Comparison of ENCODE assay signal across 16 cellular contexts in the genomic region with DNA sequence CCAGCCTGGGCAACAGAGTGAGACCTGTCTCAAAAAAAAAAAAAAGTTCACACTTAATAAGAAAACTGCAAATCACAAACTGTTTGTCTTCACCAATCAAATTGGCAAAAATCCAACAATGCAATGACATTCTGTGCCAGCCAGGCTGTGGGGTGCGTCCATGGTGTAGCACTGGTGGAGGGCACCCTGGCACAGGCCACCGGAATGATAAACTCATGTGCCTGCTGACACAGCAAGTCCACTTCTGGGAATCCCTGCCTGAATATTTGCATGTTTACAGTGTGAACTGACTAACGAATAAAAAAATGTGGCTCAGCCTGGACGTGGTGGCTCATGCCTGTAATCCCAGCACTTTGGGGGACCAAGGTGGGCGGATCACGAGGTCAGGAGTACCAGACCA. TPM values are rescaled to one million over a fixed set of nuclear protein-coding genes. Genes with fewer than 3 reads are reported as not detected.
DNase-seq lines count a peak whose midpoint lies in the region; ATAC-seq, FAIRE-seq and TF ChIP-seq lines count a peak whose summit lies in the region.
"Had no signal": no experiment of that assay in that cellular context is flagged by ENCODE, and none has a peak within 500 bp of the region (broad histone marks: within the 10 kb centered on the region; RNA-seq: fewer than 3 reads in every experiment).

No MANE protein-coding gene starts in this region.

- no peak for FAIRE-seq in small intestine (lab: Jason Lieb, UNC)
- FAIRE-seq: GM12891 had no signal

- H3K9me3 ChIP-seq in SJSA1 (replicated peaks) = no peaks in the 10 kb centered on the region
- H3K9me3 ChIP-seq in gastroesophageal sphincter = no peaks in the 10 kb centered on the region
- no peaks in the 10 kb centered on the region for H3K9me3 ChIP-seq in small intestine (ENCODE audit: control insufficient read depth, low read depth)
- H3K9me3 ChIP-seq: esophagus muscularis mucosa had no signal

- H3K27ac ChIP-seq in SJSA1 = no peak overlapping the region
- no peak overlapping the region for H3K27ac ChIP-seq in gastroesophageal sphincter
- no peak overlapping the region for H3K27ac ChIP-seq in small intestine (ENCODE audit: low read depth in 1 of 2, low read length in 1 of 2)
- H3K27ac ChIP-seq: esophagus muscularis mucosa had no signal

- ATAC-seq in gastroesophageal sphincter (peak; percentile 52), GM19467 (IDR thresholded peaks at IDR 0.05; ENCODE audit: unreplicated experiment) (no peak), GM21423 (IDR thresholded peaks at IDR 0.05; ENCODE audit: unreplicated experiment) (no peak)
- ATAC-seq: stimulated activated naive CD8-positive, alpha-beta T cell treated with anti-CD3 and anti-CD28 coated beads, Interleukin-15, amount 100 ng/mL, for 72 hours had no signal

- WGBS in gastroesophageal sphincter (ENCODE audit: low coverage in 1 of 2), 2 donors = 31% methylated on average over 6 of the region's 6 CpGs; no CpG with 5 or more reads in 1 of the 2 donors
- WGBS in small intestine, 3 donors = 21 to 43% (median 25%) methylated on average over 6 of the region's 6 CpGs

- H3K4me1 ChIP-seq in SJSA1 (replicated peaks) (peaks cover 30% of the 10 kb centered on the region), gastroesophageal sphincter (peaks cover 0 to 8% (median 0%) of the 10 kb centered on the region in 3 donors), small intestine (ENCODE audit: control insufficient read depth in 2 of 2, insufficient read depth in 1 of 2, low read depth in 1 of 2, low read length in 1 of 2) (no peaks in the 10 kb centered on the region)

- no peaks in the 10 kb centered on the region for H3K36me3 Mint-ChIP-seq in activated T-cell treated with anti-CD3 and anti-CD28 coated beads, Interleukin-2, amount 50 U/mL, for 24 hours (ENCODE audit: low read depth)

- H3K9me3 Mint-ChIP-seq in activated T-cell treated with anti-CD3 and anti-CD28 coated beads, Interleukin-2, amount 50 U/mL, for 24 hours = no peaks in the 10 kb centered on the region
- H3K9me3 Mint-ChIP-seq: stimulated activated naive CD8-positive, alpha-beta T cell treated with anti-CD3 and anti-CD28 coated beads, Interleukin-15, amount 100 ng/mL, for 72 hours had no signal

- no peak overlapping the region for H3K27ac Mint-ChIP-seq in activated T-cell treated with anti-CD3 and anti-CD28 coated beads, Interleukin-2, amount 50 U/mL, for 24 hours
- H3K27ac Mint-ChIP-seq: stimulated activated naive CD8-positive, alpha-beta T cell treated with anti-CD3 and anti-CD28 coated beads, Interleukin-15, amount 100 ng/mL, for 72 hours had no signal

- H3K27me3 Mint-ChIP-seq in activated T-cell treated with anti-CD3 and anti-CD28 coated beads, Interleukin-2, amount 50 U/mL, for 24 hours = peaks cover 34% of the 10 kb centered on the region

- no peaks in the 10 kb centered on the region for H3K27me3 ChIP-seq in SJSA1 (replicated peaks)
- H3K27me3 ChIP-seq in gastroesophageal sphincter = peaks cover 29% of the 10 kb centered on the region
- no peaks in the 10 kb centered on the region for H3K27me3 ChIP-seq in small intestine (ENCODE audit: control insufficient read depth in 2 of 2, insufficient read depth in 2 of 2, low read length in 2 of 2)

- no peak for TF ChIP-seq EP300 in gastroesophageal sphincter (IDR thresholded peaks at IDR 0.05)

- H3K36me3 ChIP-seq in SJSA1 = no peaks in the 10 kb centered on the region
- H3K36me3 ChIP-seq in gastroesophageal sphincter = no peaks in the 10 kb centered on the region
- H3K36me3 ChIP-seq in small intestine (ENCODE audit: control insufficient read depth in 2 of 2, insufficient read depth in 2 of 2, low read length in 2 of 2) = no peaks in the 10 kb centered on the region
- H3K36me3 ChIP-seq: esophagus muscularis mucosa had no signal

- H3K4me1 Mint-ChIP-seq in activated T-cell treated with anti-CD3 and anti-CD28 coated beads, Interleukin-2, amount 50 U/mL, for 24 hours (ENCODE audit: low read depth) = peaks cover 4% of the 10 kb centered on the region

- DNase-seq in HCEC 1CT = peak; percentile 80
- peak; percentile 60 to 75 for DNase-seq in SJSA1 (ENCODE audit: low read depth in 1 of 2, low spot score in 2 of 2)
- peak; percentile 79 for DNase-seq in small intestine
- no peak for DNase-seq in activated T-cell treated with anti-CD3 and anti-CD28 coated beads, Interleukin-2, amount 50 U/mL, for 24 hours
- DNase-seq: activated CD4-positive, CD25-positive, alpha-beta regulatory T cell; DMS 273 treated with DMSO at 0.1 percent for 48 hours; MM.1S; nucleus accumbens; SIG-M5; stimulated activated CD4-positive, alpha-beta T cell treated with anti-CD3 and anti-CD28 coated beads, Interleukin-4, amount 100 ng/mL, for 4 hours; stimulated activated naive CD8-positive, alpha-beta T cell treated with anti-CD3 and anti-CD28 coated beads, Interleukin-15, amount 100 ng/mL, for 72 hours had no signal

- H3K4me3 Mint-ChIP-seq in activated T-cell treated with anti-CD3 and anti-CD28 coated beads, Interleukin-2, amount 50 U/mL, for 24 hours = no peak overlapping the region
- H3K4me3 Mint-ChIP-seq: stimulated activated naive CD8-positive, alpha-beta T cell treated with anti-CD3 and anti-CD28 coated beads, Interleukin-15, amount 100 ng/mL, for 72 hours had no signal

- TF ChIP-seq CTCF in gastroesophageal sphincter (IDR thresholded peaks at IDR 0.05) = no peak

- no peak overlapping the region for H3K4me3 ChIP-seq in SJSA1
- no peak overlapping the region for H3K4me3 ChIP-seq in gastroesophageal sphincter
- no peak overlapping the region for H3K4me3 ChIP-seq in small intestine (ENCODE audit: low read depth in 1 of 2, low read length in 2 of 2)
- H3K4me3 ChIP-seq: esophagus muscularis mucosa had no signal

- no peak for TF ChIP-seq POLR2A in gastroesophageal sphincter (IDR thresholded peaks at IDR 0.05)

RNA-seq across cellular contexts. Expression of gene LRRC25, which starts 1.6 kb away (rescaled TPM):
- not detected in 2 replicates for total RNA-seq in SJSA1 (2014; rRNA removed; shearing (Covaris generic))
- 10 to 100 TPM in 1 of 4 donors, 1 to 10 TPM in 3; 1.9 to 19.0 (median 4.8) TPM for total RNA-seq in gastroesophageal sphincter
- polyA plus RNA-seq in small intestine = 1 to 10 TPM in 2 of 3 donors, under 1 TPM in 1; 0.89 to 5.1 (median 3.2) TPM

RNA-seq across cellular contexts. Expression of gene GDF15, which starts 13.1 kb away (rescaled TPM):
- total RNA-seq in SJSA1 (2014; rRNA removed; shearing (Covaris generic)) = 12.4 and 21.9 TPM in 2 replicates
- 1 to 10 TPM in 3 of 4 donors, under 1 TPM in 1; 0.62 to 3.7 (median 3.0) TPM for total RNA-seq in gastroesophageal sphincter
- polyA plus RNA-seq in small intestine = 10 to 100 TPM in 2 of 3 donors, 1 to 10 TPM in 1; 4.5 to 27.5 (median 12.7) TPM

RNA-seq across cellular contexts. Expression of gene SSBP4, which starts 20.2 kb away (rescaled TPM):
- 18.9 and 43.4 TPM in 2 replicates for total RNA-seq in SJSA1 (2014; rRNA removed; shearing (Covaris generic))
- 10 to 100 TPM; 58.4 to 76.2 (median 61.3) TPM for total RNA-seq in gastroesophageal sphincter
- 10 to 100 TPM; 15.9 to 51.7 (median 36.7) TPM for polyA plus RNA-seq in small intestine

RNA-seq across cellular contexts. Expression of gene ISYNA1, which starts 38.9 kb away (rescaled TPM):
- 2.0 and 5.4 TPM in 2 replicates for total RNA-seq in SJSA1 (2014; rRNA removed; shearing (Covaris generic))
- 10 to 100 TPM; 15.2 to 31.6 (median 19.8) TPM for total RNA-seq in gastroesophageal sphincter
- 10 to 100 TPM in 1 of 3 donors, 1 to 10 TPM in 2; 4.5 to 12.9 (median 5.7) TPM for polyA plus RNA-seq in small intestine

RNA-seq across cellular contexts. Expression of gene PGPEP1, which starts 58.6 kb away (rescaled TPM):
- total RNA-seq in SJSA1 (2014; rRNA removed; shearing (Covaris generic)) = 5.7 and 9.0 TPM in 2 replicates
- 10 to 100 TPM; 15.0 to 38.2 (median 23.1) TPM for total RNA-seq in gastroesophageal sphincter
- polyA plus RNA-seq in small intestine = 10 to 100 TPM; 29.1 to 47.0 (median 30.3) TPM
